In genomic region chr2:3283206-3283605, GRCh38 we compare ENCODE assay signal across 19 cellular contexts.
A peak's percentile ranks its signal among the peaks of the same experiment; 100 is the strongest.
DNase-seq lines count a peak whose midpoint lies in the region; ATAC-seq, FAIRE-seq and TF ChIP-seq lines count a peak whose summit lies in the region.
"Had no signal": no experiment of that assay in that cellular context is flagged by ENCODE, and none has a peak within 500 bp of the region (broad histone marks: within the 10 kb centered on the region; RNA-seq: fewer than 3 reads in every experiment).

No MANE protein-coding gene starts in this region.

- no peak overlapping the region for H3K4me3 ChIP-seq in Peyer's patch
- H3K4me3 ChIP-seq in esophagus muscularis mucosa: no peak overlapping the region
- H3K4me3 ChIP-seq: HAP-1, ovary, thoracic aorta had no signal

- 83% methylated on average over 11 of the region's 14 CpGs for WGBS in esophagus muscularis mucosa

- no peak for TF ChIP-seq EP300 in esophagus muscularis mucosa (IDR thresholded peaks at IDR 0.05)

- intact Hi-C loops in esophagus muscularis mucosa (cut with DNase I): no loop called here
- intact Hi-C loops in posterior vena cava (cut with DNase I): no loop called here

- TF ChIP-seq POLR2A in Peyer's patch (IDR thresholded peaks at IDR 0.05) (no peak), esophagus muscularis mucosa (IDR thresholded peaks at IDR 0.05; ENCODE audit: low read depth) (no peak)

- no peaks in the 10 kb centered on the region for H3K9me3 ChIP-seq in Peyer's patch
- H3K9me3 ChIP-seq in esophagus muscularis mucosa: no peaks in the 10 kb centered on the region
- H3K9me3 ChIP-seq: HAP-1, ovary, thoracic aorta had no signal

- H3K36me3 ChIP-seq in Peyer's patch (no peaks in the 10 kb centered on the region), esophagus muscularis mucosa (no peaks in the 10 kb centered on the region)
- H3K36me3 ChIP-seq: HAP-1, ovary, thoracic aorta had no signal

- DNase-seq in HTR-8/SVneo (ENCODE audit: insufficient read length, low spot score) (no peak), Peyer's patch (peak in 2 of 3 donors; percentile 22 to 26), esophagus muscularis mucosa (ENCODE audit: extremely low spot score) (no peak), posterior vena cava (ENCODE audit: low spot score) (peak; percentile 80), CD1c-positive myeloid dendritic cell (ENCODE audit: extremely low spot score) (no peak)
- DNase-seq: activated CD4-positive, alpha-beta T cell treated with anti-CD3 and anti-CD28 coated beads for 48 hours; activated naive CD8-positive, alpha-beta T cell treated with anti-CD3 and anti-CD28 coated beads, Interleukin-2, amount 50 U/mL, for 24 hours; CD4-positive, alpha-beta memory T cell; KBM-7; mesendoderm; naive thymus-derived CD4-positive, alpha-beta T cell; NCI-H1694; NCI-H82; T-cell had no signal

- no peaks in the 10 kb centered on the region for H3K27me3 ChIP-seq in Peyer's patch
- no peaks in the 10 kb centered on the region for H3K27me3 ChIP-seq in esophagus muscularis mucosa
- H3K27me3 ChIP-seq: ovary had no signal

- H3K4me1 ChIP-seq in Peyer's patch (no peaks in the 10 kb centered on the region), esophagus muscularis mucosa (peaks cover 4 to 16% (median 15%) of the 10 kb centered on the region in 4 donors)

- ATAC-seq in GM19395 (IDR thresholded peaks at IDR 0.05; ENCODE audit: unreplicated experiment): no peak
- ATAC-seq in HG02852 (IDR thresholded peaks at IDR 0.05; ENCODE audit: unreplicated experiment): no peak
- ATAC-seq: activated naive CD8-positive, alpha-beta T cell treated with anti-CD3 and anti-CD28 coated beads, Interleukin-2, amount 50 U/mL, for 24 hours; naive thymus-derived CD4-positive, alpha-beta T cell; T-cell had no signal

- peak; percentile 81 for FAIRE-seq in HTR-8/SVneo (lab: Jason Lieb, UNC)

- no peak overlapping the region for H3K27ac ChIP-seq in Peyer's patch
- peak overlapping the region in 3 of 4 donors; percentile 5 to 63 (median 17) for H3K27ac ChIP-seq in esophagus muscularis mucosa (replicated peaks in 1 of 4)
- H3K27ac ChIP-seq: ovary, thoracic aorta had no signal

- TF ChIP-seq CTCF in Peyer's patch (IDR thresholded peaks at IDR 0.05) (no peak), esophagus muscularis mucosa (IDR thresholded peaks at IDR 0.05) (no peak)

Comparison
In these comparisons a context has a peak if more than half of its experiments do, and no peak if none do; other contexts are left out.
1. DNase-seq: peak in Peyer's patch (2 of 3) and posterior vena cava (single experiment); none in HTR-8/SVneo (single experiment), esophagus muscularis mucosa (single experiment) and CD1c-positive myeloid dendritic cell (single experiment).
2. H3K27ac ChIP-seq: peak in esophagus muscularis mucosa (3 of 4); none in Peyer's patch (0 of 4).